Comparison of ENCODE assay signal across 2 cellular contexts in the genomic region with DNA sequence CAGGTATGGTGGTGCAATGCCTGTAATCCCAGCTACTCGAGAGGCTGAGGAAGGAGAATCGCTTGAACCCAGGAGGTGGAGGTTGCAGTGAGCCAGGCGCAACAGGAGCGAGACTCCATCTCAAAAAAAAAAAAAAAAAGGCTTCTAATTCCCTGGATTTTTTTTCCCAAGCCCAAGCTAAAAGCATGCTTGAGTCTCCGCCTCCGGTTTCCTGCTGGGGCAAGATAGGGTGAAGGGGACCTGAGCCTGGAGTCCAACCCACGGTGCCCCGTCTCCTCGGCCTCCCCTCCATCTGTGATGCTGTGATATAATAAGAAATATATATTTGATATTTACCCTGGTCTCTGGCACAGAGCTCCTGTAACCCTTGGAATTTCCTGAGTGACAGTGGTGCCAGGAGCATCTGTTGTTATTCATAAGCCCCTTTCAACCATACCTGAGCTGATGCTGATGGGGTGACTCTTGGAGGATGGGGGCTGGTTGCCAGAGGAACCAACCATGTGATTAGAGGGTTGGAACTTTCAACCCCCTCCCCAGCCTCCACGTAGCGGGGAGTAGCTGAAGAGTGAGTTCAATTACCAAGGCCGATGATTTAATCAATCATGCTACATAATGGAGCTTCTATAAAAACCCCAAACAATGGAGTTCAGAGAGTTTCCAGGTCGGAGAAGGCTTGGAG.
TF ChIP-seq lines count a peak whose summit lies in the region.

No MANE protein-coding gene starts in this region.

TF ChIP-seq in GM23338, 12 proteins besides CTCF, POLR2A, EP300 and RAD21 (continues in another document):
- no peak for TF ChIP-seq ZNF114 (CRISPR knock-in tag; IDR thresholded peaks at IDR 0.05)
- TF ChIP-seq EZH2phosphoT487 (IDR thresholded peaks at IDR 0.05; ENCODE audit: unreplicated experiment): no peak
- no peak for TF ChIP-seq REST (IDR thresholded peaks at IDR 0.05; ENCODE audit: unreplicated experiment)
- no peak for TF ChIP-seq STAT1 (IDR thresholded peaks at IDR 0.05; ENCODE audit: unreplicated experiment)
- TF ChIP-seq, protein P1, sequence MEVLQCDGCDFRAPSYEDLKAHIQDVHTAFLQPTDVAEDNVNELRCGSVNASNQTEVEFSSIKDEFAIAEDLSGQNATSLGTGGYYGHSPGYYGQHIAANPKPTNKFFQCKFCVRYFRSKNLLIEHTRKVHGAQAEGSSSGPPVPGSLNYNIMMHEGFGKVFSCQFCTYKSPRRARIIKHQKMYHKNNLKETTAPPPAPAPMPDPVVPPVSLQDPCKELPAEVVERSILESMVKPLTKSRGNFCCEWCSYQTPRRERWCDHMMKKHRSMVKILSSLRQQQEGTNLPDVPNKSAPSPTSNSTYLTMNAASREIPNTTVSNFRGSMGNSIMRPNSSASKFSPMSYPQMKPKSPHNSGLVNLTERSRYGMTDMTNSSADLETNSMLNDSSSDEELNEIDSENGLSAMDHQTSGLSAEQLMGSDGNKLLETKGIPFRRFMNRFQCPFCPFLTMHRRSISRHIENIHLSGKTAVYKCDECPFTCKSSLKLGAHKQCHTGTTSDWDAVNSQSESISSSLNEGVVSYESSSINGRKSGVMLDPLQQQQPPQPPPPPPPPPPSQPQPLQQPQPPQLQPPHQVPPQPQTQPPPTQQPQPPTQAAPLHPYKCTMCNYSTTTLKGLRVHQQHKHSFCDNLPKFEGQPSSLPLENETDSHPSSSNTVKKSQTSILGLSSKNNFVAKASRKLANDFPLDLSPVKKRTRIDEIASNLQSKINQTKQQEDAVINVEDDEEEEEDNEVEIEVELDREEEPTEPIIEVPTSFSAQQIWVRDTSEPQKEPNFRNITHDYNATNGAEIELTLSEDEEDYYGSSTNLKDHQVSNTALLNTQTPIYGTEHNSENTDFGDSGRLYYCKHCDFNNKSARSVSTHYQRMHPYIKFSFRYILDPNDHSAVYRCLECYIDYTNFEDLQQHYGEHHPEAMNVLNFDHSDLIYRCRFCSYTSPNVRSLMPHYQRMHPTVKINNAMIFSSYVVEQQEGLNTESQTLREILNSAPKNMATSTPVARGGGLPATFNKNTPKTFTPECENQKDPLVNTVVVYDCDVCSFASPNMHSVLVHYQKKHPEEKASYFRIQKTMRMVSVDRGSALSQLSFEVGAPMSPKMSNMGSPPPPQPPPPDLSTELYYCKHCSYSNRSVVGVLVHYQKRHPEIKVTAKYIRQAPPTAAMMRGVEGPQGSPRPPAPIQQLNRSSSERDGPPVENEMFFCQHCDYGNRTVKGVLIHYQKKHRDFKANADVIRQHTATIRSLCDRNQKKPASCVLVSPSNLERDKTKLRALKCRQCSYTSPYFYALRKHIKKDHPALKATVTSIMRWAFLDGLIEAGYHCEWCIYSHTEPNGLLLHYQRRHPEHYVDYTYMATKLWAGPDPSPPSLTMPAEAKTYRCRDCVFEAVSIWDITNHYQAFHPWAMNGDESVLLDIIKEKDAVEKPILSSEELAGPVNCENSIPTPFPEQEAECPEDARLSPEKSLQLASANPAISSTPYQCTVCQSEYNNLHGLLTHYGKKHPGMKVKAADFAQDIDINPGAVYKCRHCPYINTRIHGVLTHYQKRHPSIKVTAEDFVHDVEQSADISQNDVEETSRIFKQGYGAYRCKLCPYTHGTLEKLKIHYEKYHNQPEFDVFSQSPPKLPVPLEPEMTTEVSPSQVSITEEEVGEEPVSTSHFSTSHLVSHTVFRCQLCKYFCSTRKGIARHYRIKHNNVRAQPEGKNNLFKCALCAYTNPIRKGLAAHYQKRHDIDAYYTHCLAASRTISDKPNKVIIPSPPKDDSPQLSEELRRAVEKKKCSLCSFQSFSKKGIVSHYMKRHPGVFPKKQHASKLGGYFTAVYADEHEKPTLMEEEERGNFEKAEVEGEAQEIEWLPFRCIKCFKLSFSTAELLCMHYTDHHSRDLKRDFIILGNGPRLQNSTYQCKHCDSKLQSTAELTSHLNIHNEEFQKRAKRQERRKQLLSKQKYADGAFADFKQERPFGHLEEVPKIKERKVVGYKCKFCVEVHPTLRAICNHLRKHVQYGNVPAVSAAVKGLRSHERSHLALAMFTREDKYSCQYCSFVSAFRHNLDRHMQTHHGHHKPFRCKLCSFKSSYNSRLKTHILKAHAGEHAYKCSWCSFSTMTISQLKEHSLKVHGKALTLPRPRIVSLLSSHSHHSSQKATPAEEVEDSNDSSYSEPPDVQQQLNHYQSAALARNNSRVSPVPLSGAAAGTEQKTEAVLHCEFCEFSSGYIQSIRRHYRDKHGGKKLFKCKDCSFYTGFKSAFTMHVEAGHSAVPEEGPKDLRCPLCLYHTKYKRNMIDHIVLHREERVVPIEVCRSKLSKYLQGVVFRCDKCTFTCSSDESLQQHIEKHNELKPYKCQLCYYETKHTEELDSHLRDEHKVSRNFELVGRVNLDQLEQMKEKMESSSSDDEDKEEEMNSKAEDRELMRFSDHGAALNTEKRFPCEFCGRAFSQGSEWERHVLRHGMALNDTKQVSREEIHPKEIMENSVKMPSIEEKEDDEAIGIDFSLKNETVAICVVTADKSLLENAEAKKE (CRISPR knock-in tag; IDR thresholded peaks at IDR 0.05): no peak
- TF ChIP-seq JUNB (IDR thresholded peaks at IDR 0.05; ENCODE audit: unreplicated experiment): no peak
- no peak for TF ChIP-seq NANOG (IDR thresholded peaks at IDR 0.05; ENCODE audit: borderline replicate concordance)
- no peak for TF ChIP-seq EZH2 (IDR thresholded peaks at IDR 0.05; ENCODE audit: low read depth, unreplicated experiment)

TF ChIP-seq in H1, 55 proteins besides CTCF, POLR2A, EP300 and RAD21:
- no peak for TF ChIP-seq BRCA1 (IDR thresholded peaks at IDR 0.05; ENCODE audit: low read depth, low read length)
- no peak for TF ChIP-seq SP4 (IDR thresholded peaks at IDR 0.05; ENCODE audit: low read length)
- TF ChIP-seq KDM5A (IDR thresholded peaks at IDR 0.05; ENCODE audit: low read length): no peak
- TF ChIP-seq SAP30 (IDR thresholded peaks at IDR 0.05; ENCODE audit: insufficient read depth, insufficient replicate concordance, low read length): no peak
- TF ChIP-seq TEAD4 (IDR thresholded peaks at IDR 0.05; ENCODE audit: low read depth, low read length): 0 out of 2 replicates have a peak, but pooled peaks have one; percentile 6
- TF ChIP-seq BCL11A (IDR thresholded peaks at IDR 0.05; ENCODE audit: low read depth in 2 of 2, low read length in 2 of 2): no peak
